Comparison of ENCODE assay signal across 5 cellular contexts in the genomic region with DNA sequence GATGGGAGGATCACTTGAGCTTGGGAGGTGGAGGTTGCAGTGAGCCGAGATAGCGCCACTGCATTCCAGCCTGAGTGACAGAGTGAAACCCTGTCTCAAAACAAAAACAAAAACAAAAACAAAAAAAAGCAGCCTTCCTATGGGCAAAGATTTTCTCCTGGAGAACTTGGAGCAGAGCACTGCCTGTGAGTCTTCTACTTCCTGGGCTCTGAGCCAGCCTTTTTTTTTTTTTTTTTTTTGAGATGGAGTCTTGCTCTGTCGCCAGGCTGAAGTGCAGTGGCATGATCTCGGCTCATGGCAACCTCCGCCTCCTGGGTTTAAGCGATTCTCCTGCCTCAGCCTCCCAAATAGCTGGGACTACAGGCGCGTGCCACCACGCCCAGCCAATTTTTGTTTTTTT. TPM values are rescaled to one million over a fixed set of nuclear protein-coding genes. Genes with fewer than 3 reads are reported as not detected.
"Had no signal": no experiment of that assay in that cellular context is flagged by ENCODE, and none has a peak within 500 bp of the region (broad histone marks: within the 10 kb centered on the region; RNA-seq: fewer than 3 reads in every experiment).

No MANE protein-coding gene starts in this region.

RNA-seq across cellular contexts. Expression of a gene that starts 40.6 kb away (rescaled TPM):
- total RNA-seq: HepG2, HT-29, IMR-90, K562 had no signal
- polyA plus RNA-seq: HepG2, IgD-negative memory B cell, K562 had no signal
